In genomic region chr1:20590313-20590777, GRCh38 we compare ENCODE assay signal across 1 cellular context.
TF ChIP-seq lines count a peak whose summit lies in the region.

No MANE protein-coding gene starts in this region.

TF ChIP-seq in GM23338, 12 proteins besides CTCF, POLR2A, EP300 and RAD21 (continued from another document):
- TF ChIP-seq REST (IDR thresholded peaks at IDR 0.05; ENCODE audit: unreplicated experiment): no peak
- no peak for TF ChIP-seq EZH2 (IDR thresholded peaks at IDR 0.05; ENCODE audit: low read depth, unreplicated experiment)
- no peak for TF ChIP-seq ZNF462 (CRISPR knock-in tag; IDR thresholded peaks at IDR 0.05)
